In the genomic region with DNA sequence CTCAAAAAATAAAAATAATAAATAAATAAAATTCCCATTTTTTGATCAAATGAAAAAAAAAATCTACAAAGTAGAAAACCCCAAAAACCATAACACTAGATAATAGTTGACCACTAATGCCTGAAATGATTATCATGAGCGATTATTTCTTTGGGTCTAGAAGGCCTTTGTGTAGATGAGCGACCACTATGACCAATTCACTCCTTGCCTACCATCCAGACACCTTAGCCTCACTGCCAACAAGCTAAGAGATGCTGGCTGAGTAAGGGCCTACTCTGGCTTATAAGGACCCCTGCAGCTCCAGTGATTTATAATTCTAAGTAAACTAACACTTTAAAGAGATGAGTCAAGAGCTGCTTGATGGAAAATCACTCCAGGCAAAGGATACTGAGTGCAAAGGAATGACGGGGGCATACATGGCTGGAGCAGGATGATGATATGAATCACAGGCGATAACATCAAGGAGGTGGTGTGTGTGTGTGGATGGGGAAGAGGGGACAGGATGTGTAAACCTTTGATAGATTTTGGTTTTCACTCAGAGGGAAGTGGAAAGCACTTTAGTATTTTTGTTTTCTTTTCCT, we compare ENCODE assay signal across 16 cellular contexts. TPM values are rescaled to one million over a fixed set of nuclear protein-coding genes. Genes with fewer than 3 reads are reported as not detected.
A peak's percentile ranks its signal among the peaks of the same experiment; 100 is the strongest.
DNase-seq lines count a peak whose midpoint lies in the region; ATAC-seq and TF ChIP-seq lines count a peak whose summit lies in the region.
"Had no signal": no experiment of that assay in that cellular context is flagged by ENCODE, and none has a peak within 500 bp of the region (broad histone marks: within the 10 kb centered on the region; RNA-seq: fewer than 3 reads in every experiment).

No MANE protein-coding gene starts in this region.

- ATAC-seq in HG02852 (IDR thresholded peaks at IDR 0.05; ENCODE audit: unreplicated experiment): no peak
- ATAC-seq: left ventricle myocardium superior; stimulated activated effector memory CD8-positive, alpha-beta T cell treated with anti-CD3 and anti-CD28 coated beads, Interleukin-12 subunit alpha, Interleukin-12 subunit beta, amount 100 ng/mL, for 72 hours had no signal

- H3K4me2 ChIP-seq in PC-9: peak overlapping the region; percentile 48

- H3K4me3 ChIP-seq in PC-9: no peak overlapping the region
- H3K4me3 ChIP-seq: ovary had no signal

- no peaks in the 10 kb centered on the region for H3K9me2 ChIP-seq in PC-9 (ENCODE audit: insufficient read depth)

- intact Hi-C loops in PC-9 (cut with micrococcal nuclease; ENCODE audit: unreplicated experiment): no loop called here

- BruUV-seq in PC-9 (replicated peaks; lab: Mats Ljungman, UMichigan): no TSS peak

- peaks cover 2% of the 10 kb centered on the region for H3K79me2 ChIP-seq in PC-9 (ENCODE audit: low read depth)

- H3K36me3 Mint-ChIP-seq in nephron progenitor cell (ENCODE audit: low read depth): peaks cover 8% of the 10 kb centered on the region
- H3K36me3 Mint-ChIP-seq: stimulated activated effector memory CD8-positive, alpha-beta T cell treated with anti-CD3 and anti-CD28 coated beads, Interleukin-12 subunit alpha, Interleukin-12 subunit beta, amount 100 ng/mL, for 72 hours had no signal

- H3K4me1 ChIP-seq in PC-9 (replicated peaks; ENCODE audit: insufficient read depth): peaks cover 55% of the 10 kb centered on the region

- DNase-seq in EH (ENCODE audit: low read depth) (peak; percentile 98), PC-9 (peak; percentile 45 to 97), dermis blood vessel endothelial cell (peak; percentile 72), nephron progenitor cell (no peak), nucleus accumbens (lab: John Stamatoyannopoulos, UW) (no peak)
- DNase-seq in activated effector memory CD4-positive, alpha-beta T cell treated with anti-CD3 and anti-CD28 coated beads, Interleukin-2, amount 50 U/mL, for 16 hours: no peak
- DNase-seq in activated CD4-positive, CD25-positive, alpha-beta regulatory T cell (lab: John Stamatoyannopoulos, UW): no peak
- DNase-seq: activated B cell treated with CpG ODN at 0.5 μM for 24 hours; activated T-cell treated with anti-CD3 and anti-CD28 coated beads, Interleukin-2, amount 50 U/mL, for 1 hour; foreskin melanocyte; left ventricle myocardium superior; NCI-H510A; ovary; SHP77 had no signal

- no peak overlapping the region for H2AFZ ChIP-seq in PC-9

- H3K27me3 ChIP-seq in PC-9 (ENCODE audit: insufficient read depth, low read depth): no peaks in the 10 kb centered on the region
- H3K27me3 ChIP-seq: ovary had no signal

- no peak overlapping the region for H3K4me3 Mint-ChIP-seq in nephron progenitor cell
- H3K4me3 Mint-ChIP-seq: activated B cell treated with CpG ODN at 0.5 μM for 24 hours; stimulated activated effector memory CD8-positive, alpha-beta T cell treated with anti-CD3 and anti-CD28 coated beads, Interleukin-12 subunit alpha, Interleukin-12 subunit beta, amount 100 ng/mL, for 72 hours had no signal

- TF ChIP-seq CTCF in PC-9 (conservative IDR thresholded peaks at IDR 0.05) (no peak), nephron progenitor cell (IDR thresholded peaks at IDR 0.05) (no peak)

- peak overlapping the region; percentile 66 for H3K27ac ChIP-seq in PC-9
- H3K27ac ChIP-seq: ovary had no signal

- H3K36me3 ChIP-seq in PC-9 (ENCODE audit: low read depth): no peaks in the 10 kb centered on the region
- H3K36me3 ChIP-seq: ovary had no signal

- peaks cover 49% of the 10 kb centered on the region for H3F3A ChIP-seq in PC-9 (ENCODE audit: insufficient read depth, low read depth)

- H3K4me1 Mint-ChIP-seq in nephron progenitor cell: peaks cover 10% of the 10 kb centered on the region

- H3K27me3 Mint-ChIP-seq in nephron progenitor cell (ENCODE audit: low read depth, poor library complexity): peaks cover 37% of the 10 kb centered on the region

- POLR2A ChIA-PET in PC-9 (lab: Charles Lee; ENCODE audit: unreplicated experiment): no interaction called here

- no peaks in the 10 kb centered on the region for H3K9me3 ChIP-seq in PC-9 (ENCODE audit: insufficient read depth, low read depth)
- H3K9me3 ChIP-seq: ovary had no signal

- CTCF ChIA-PET in PC-9 (lab: Charles Lee): interaction anchor here (0.7 to 1.1 kb wide), 2 partner anchors 39 to 596 kb away, joined by 3 read pairs; no protein-coding TSS in a partner anchor

- H3K27ac Mint-ChIP-seq in nephron progenitor cell: peak overlapping the region; percentile 5
- H3K27ac Mint-ChIP-seq: activated B cell treated with CpG ODN at 0.5 μM for 24 hours; stimulated activated effector memory CD8-positive, alpha-beta T cell treated with anti-CD3 and anti-CD28 coated beads, Interleukin-12 subunit alpha, Interleukin-12 subunit beta, amount 100 ng/mL, for 72 hours had no signal

- H4K20me1 ChIP-seq in PC-9 (ENCODE audit: insufficient read depth): no peaks in the 10 kb centered on the region

- H3K9me3 Mint-ChIP-seq in nephron progenitor cell: peaks cover 19% of the 10 kb centered on the region
- H3K9me3 Mint-ChIP-seq: stimulated activated effector memory CD8-positive, alpha-beta T cell treated with anti-CD3 and anti-CD28 coated beads, Interleukin-12 subunit alpha, Interleukin-12 subunit beta, amount 100 ng/mL, for 72 hours had no signal

RNA-seq across cellular contexts. Expression of a gene that starts 4.8 kb away (rescaled TPM):
- total RNA-seq in PC-9 (2021): 34.5 and 34.6 TPM in 2 replicates
- total RNA-seq in dermis blood vessel endothelial cell: 24.0 and 30.0 TPM in 2 replicates

RNA-seq across cellular contexts. Expression of a gene that starts 35.7 kb away (rescaled TPM):
- total RNA-seq in PC-9 (2021) (not detected in 2 replicates), dermis blood vessel endothelial cell (not detected in 2 replicates)
- total RNA-seq: activated B cell treated with CpG ODN at 0.5 μM for 24 hours had no signal

Comparison
In these comparisons a context has a peak if more than half of its experiments do, and no peak if none do; other contexts are left out.
1. DNase-seq: peak in EH (single experiment), PC-9 (2 of 2) and dermis blood vessel endothelial cell (single experiment); none in nephron progenitor cell (single experiment), activated effector memory CD4-positive, alpha-beta T cell treated with anti-CD3 and anti-CD28 coated beads, Interleukin-2, amount 50 U/mL, for 16 hours (single experiment), activated CD4-positive, CD25-positive, alpha-beta regulatory T cell (0 of 4) and nucleus accumbens (0 of 56).